ENCODE assay signal across 8 cellular contexts in genomic region chr1:160085686-160086089, GRCh38. TPM values are rescaled to one million over a fixed set of nuclear protein-coding genes. Genes with fewer than 3 reads are reported as not detected.
DNase-seq lines count a peak whose midpoint lies in the region; ATAC-seq, FAIRE-seq and TF ChIP-seq lines count a peak whose summit lies in the region.

No MANE protein-coding gene starts in this region.

- DNase-seq in AG10803 (ENCODE audit: low read depth) (peak; percentile 64), HAP-1 (ENCODE audit: low spot score in 2 of 2) (peak; percentile 79 to 87), NCI-H446 treated with DMSO at 0.1 percent for 48 hours (lab: John Stamatoyannopoulos, UW) (peak; percentile 56), bronchial epithelial cell (ENCODE audit: low read depth) (peak; percentile 51), kidney glomerular epithelial cell (lab: John Stamatoyannopoulos, UW) (peak; percentile 65)
- DNase-seq in activated CD4-positive, alpha-beta T cell treated with anti-CD3 and anti-CD28 coated beads for 1 hour, result peak; percentile 61
- DNase-seq in stimulated activated CD4-positive, alpha-beta T cell treated with anti-CD3 and anti-CD28 coated beads, Interleukin-1b, Interleukin-23, amount 100 ng/mL, for 48 hours, result peak; percentile 81

- H3K27me3 ChIP-seq in HAP-1 (ENCODE audit: low read depth) (peaks cover 21% of the 10 kb centered on the region), bronchial epithelial cell (ENCODE audit: control insufficient read depth, insufficient read depth, low read length) (peaks cover 19% of the 10 kb centered on the region)

- H3K4me1 ChIP-seq in HAP-1, result no peaks in the 10 kb centered on the region

- no peak for ATAC-seq in HG02798 (IDR thresholded peaks at IDR 0.05; ENCODE audit: poor library complexity, unreplicated experiment)

- TF ChIP-seq CTCF in AG10803 (conservative IDR thresholded peaks at IDR 0.05; ENCODE audit: low read length), result peak; percentile 89
- peak; percentile 99 for TF ChIP-seq CTCF in bronchial epithelial cell (IDR thresholded peaks at IDR 0.05; ENCODE audit: insufficient read depth, low read length, severe bottlenecking)

- H3K9me3 ChIP-seq in HAP-1, result no peaks in the 10 kb centered on the region

- no peaks in the 10 kb centered on the region for H3K36me3 ChIP-seq in HAP-1 (replicated peaks)
- peaks cover 1% of the 10 kb centered on the region for H3K36me3 ChIP-seq in bronchial epithelial cell (ENCODE audit: control insufficient read depth, insufficient read depth, low read length)

- in situ Hi-C loops in HAP-1 (cut with MboI; ENCODE audit: low sequenced_read_pairs), result loop anchor here (10.0 kb wide), 1 partner anchor 151 kb away; no protein-coding TSS in a partner anchor

- no peak overlapping the region for H3K4me3 ChIP-seq in AG10803 (ENCODE audit: low read length)
- no peak overlapping the region for H3K4me3 ChIP-seq in HAP-1
- H3K4me3 ChIP-seq in bronchial epithelial cell (ENCODE audit: low read depth, low read length), result no peak overlapping the region

- peak; percentile 60 for FAIRE-seq in bronchial epithelial cell (lab: Jason Lieb, UNC)

RNA-seq across cellular contexts. Expression of gene KCNJ9, which starts 4.3 kb away (rescaled TPM):
- total RNA-seq in bronchial epithelial cell, result under 0.01 and 0.13 TPM in 2 replicates

RNA-seq across cellular contexts. Expression of gene IGSF8, which starts 12.7 kb away (rescaled TPM):
- total RNA-seq in bronchial epithelial cell, result 42.6 and 57.0 TPM in 2 replicates

RNA-seq across cellular contexts. Expression of gene KCNJ10, which starts 15.7 kb away (rescaled TPM):
- total RNA-seq in bronchial epithelial cell, result not detected in 2 replicates

RNA-seq across cellular contexts. Expression of gene ATP1A2, which starts 29.9 kb away (rescaled TPM):
- total RNA-seq in bronchial epithelial cell, result not detected in 2 replicates

RNA-seq across cellular contexts. Expression of gene PIGM, which starts 53.9 kb away (rescaled TPM):
- 1.9 and 2.1 TPM in 2 replicates for total RNA-seq in bronchial epithelial cell
